20 cellular contexts compared by ENCODE assay signal in the genomic region with DNA sequence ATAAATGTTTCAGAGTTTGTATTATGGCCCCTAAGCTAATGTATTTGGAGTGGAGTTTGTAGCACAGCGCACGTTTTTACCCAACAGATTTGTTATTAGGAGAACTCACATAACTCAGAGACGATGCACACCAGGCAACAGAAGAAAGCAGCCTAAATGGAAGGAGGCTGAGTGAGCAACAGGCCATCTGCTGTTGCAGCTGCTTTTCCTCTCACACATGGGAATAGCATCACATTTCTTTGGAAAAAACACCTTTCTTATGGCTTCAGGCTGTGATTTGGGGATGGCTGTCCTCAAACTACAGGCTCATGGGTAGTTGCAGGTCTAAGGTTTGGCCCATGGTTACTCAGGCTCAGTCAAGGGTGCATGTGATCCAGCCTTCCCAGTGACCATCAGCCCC.
DNase-seq lines count a peak whose midpoint lies in the region; ATAC-seq and TF ChIP-seq lines count a peak whose summit lies in the region.
"Had no signal": no experiment of that assay in that cellular context is flagged by ENCODE, and none has a peak within 500 bp of the region (broad histone marks: within the 10 kb centered on the region; RNA-seq: fewer than 3 reads in every experiment).

No MANE protein-coding gene starts in this region.

- ATAC-seq in omental fat pad (ENCODE audit: low FRiP score), result no peak
- ATAC-seq: A549, GM23338 had no signal

- no peak for TF ChIP-seq CTCF in omental fat pad (IDR thresholded peaks at IDR 0.05)

- no peak for TF ChIP-seq POLR2A in erythroblast (IDR thresholded peaks at IDR 0.05; ENCODE audit: low read length)

- DNase-seq in Ammon's horn (ENCODE audit: low spot score), result peak; percentile 38
- DNase-seq in NCI-H2171 treated with DMSO at 0.1 percent for 48 hours (lab: John Stamatoyannopoulos, UW), result peak; percentile 79
- DNase-seq in inferior parietal cortex (ENCODE audit: extremely low spot score), result peak; percentile 27
- DNase-seq in superior temporal gyrus (ENCODE audit: extremely low spot score), result peak; percentile 28
- no peak for DNase-seq in omental fat pad (ENCODE audit: low spot score)
- DNase-seq in erythroblast (lab: John Stamatoyannopoulos, UW), result no peak
- no peak for DNase-seq in DMS153 treated with DMSO at 0.1 percent for 48 hours (lab: John Stamatoyannopoulos, UW; ENCODE audit: unreplicated experiment)
- DNase-seq: 8988T; ACHN; AML-193; C1 segment of cervical spinal cord; Calu3; CD4-positive, alpha-beta memory T cell; COR-L47; DMS53; DMS79 treated with DMSO at 0.1 percent for 48 hours; GF-D8; HFFc6 had no signal

Comparison
In these comparisons a context has a peak if more than half of its experiments do, and no peak if none do; other contexts are left out.
1. DNase-seq: peak in Ammon's horn (single experiment), NCI-H2171 treated with DMSO at 0.1 percent for 48 hours (single experiment), inferior parietal cortex (single experiment) and superior temporal gyrus (single experiment); none in omental fat pad (single experiment), erythroblast (0 of 2) and DMS153 treated with DMSO at 0.1 percent for 48 hours (single experiment).